ENCODE assay signal across 1 cellular context in genomic region chr11:8870461-8871282, GRCh38.
A peak's percentile ranks its signal among the peaks of the same experiment; 100 is the strongest.
TF ChIP-seq lines count a peak whose summit lies in the region.

No MANE protein-coding gene starts in this region.

TF ChIP-seq in HEK293, 187 proteins besides CTCF, POLR2A, EP300 and RAD21 (continued from another document and continues in another):
- TF ChIP-seq PRDM2 (tag by site-specific recombination; IDR thresholded peaks at IDR 0.05; ENCODE audit: borderline replicate concordance) (no peak), ZNF596 (tag by site-specific recombination; IDR thresholded peaks at IDR 0.05) (no peak), KLF8 (tag by site-specific recombination; IDR thresholded peaks at IDR 0.05) (no peak), ZNF558 (tag by site-specific recombination; IDR thresholded peaks at IDR 0.05) (no peak), PRDM6 (tag by site-specific recombination; IDR thresholded peaks at IDR 0.05) (no peak), ZNF350 (tag by site-specific recombination; IDR thresholded peaks at IDR 0.05) (no peak), ZBTB20 (tag by site-specific recombination; IDR thresholded peaks at IDR 0.05) (peak; percentile 75), ZXDB (tag by site-specific recombination; IDR thresholded peaks at IDR 0.05) (peak; percentile 40; the same call in 1 of the 2 replicates), SP3 (tag by site-specific recombination; IDR thresholded peaks at IDR 0.05) (peak; percentile 10; the same call in 1 of the 2 replicates), ZNF529 (tag by site-specific recombination; IDR thresholded peaks at IDR 0.05; ENCODE audit: insufficient replicate concordance) (no peak), ZFP69B (tag by site-specific recombination; IDR thresholded peaks at IDR 0.05) (peak; percentile 63; the same call in 1 of the 2 replicates), ZFHX2 (tag by site-specific recombination; conservative IDR thresholded peaks at IDR 0.05) (peak; percentile 27; the same call in 1 of the 2 replicates), ZNF138 (tag by site-specific recombination; IDR thresholded peaks at IDR 0.05; ENCODE audit: borderline replicate concordance) (no peak), TSHZ1 (tag by site-specific recombination; IDR thresholded peaks at IDR 0.05; ENCODE audit: borderline replicate concordance) (no peak), IKZF3 (tag by site-specific recombination; IDR thresholded peaks at IDR 0.05) (peak; percentile 46; the same call in 1 of the 2 replicates), ZBTB1 (tag by site-specific recombination; IDR thresholded peaks at IDR 0.05) (no peak), ZNF629 (tag by site-specific recombination; IDR thresholded peaks at IDR 0.05) (peak; percentile 24; the same call in 1 of the 2 replicates), GLIS2 (tag by site-specific recombination; IDR thresholded peaks at IDR 0.05) (peak; percentile 86), SP2 (tag by site-specific recombination; IDR thresholded peaks at IDR 0.05) (peak; percentile 45), ZBTB26 (tag by site-specific recombination; optimal IDR thresholded peaks at IDR 0.05) (peak; percentile 95), ZSCAN30 (tag by site-specific recombination; IDR thresholded peaks at IDR 0.05) (peak; percentile 11; the same call in 1 of the 2 replicates), SCRT2 (tag by site-specific recombination; IDR thresholded peaks at IDR 0.05) (peak; percentile 83), ZNF433 (tag by site-specific recombination; IDR thresholded peaks at IDR 0.05; ENCODE audit: low read depth) (no peak), ZNF692 (tag by site-specific recombination; IDR thresholded peaks at IDR 0.05) (peak; percentile 87), ZNF335 (tag by site-specific recombination; conservative IDR thresholded peaks at IDR 0.05) (peak; percentile 81), ZNF548 (tag by site-specific recombination; IDR thresholded peaks at IDR 0.05) (no peak), ZBTB8A (tag by site-specific recombination; IDR thresholded peaks at IDR 0.05) (peak; percentile 25; the same call in 1 of the 2 replicates), ZNF2 (tag by site-specific recombination; IDR thresholded peaks at IDR 0.05) (peak; percentile 83), ZNF639 (tag by site-specific recombination; IDR thresholded peaks at IDR 0.05) (no peak), ZNF580 (tag by site-specific recombination; IDR thresholded peaks at IDR 0.05) (no peak), ZNF76 (tag by site-specific recombination; IDR thresholded peaks at IDR 0.05; ENCODE audit: borderline replicate concordance, low read depth) (no peak), ZNF366 (tag by site-specific recombination; conservative IDR thresholded peaks at IDR 0.05) (no peak), GLIS1 (tag by site-specific recombination; IDR thresholded peaks at IDR 0.05) (peak; percentile 81), ZEB2 (tag by site-specific recombination; IDR thresholded peaks at IDR 0.05) (peak; percentile 46), ZNF610 (tag by site-specific recombination; IDR thresholded peaks at IDR 0.05; ENCODE audit: borderline replicate concordance) (no peak), ZSCAN23 (tag by site-specific recombination; IDR thresholded peaks at IDR 0.05) (no peak), SP7 (tag by site-specific recombination; IDR thresholded peaks at IDR 0.05) (peak; percentile 46; the same call in 1 of the 2 replicates), AEBP2 (tag by site-specific recombination; IDR thresholded peaks at IDR 0.05; ENCODE audit: borderline replicate concordance) (no peak), ZSCAN4 (tag by site-specific recombination; IDR thresholded peaks at IDR 0.05) (peak; percentile 88), ZNF423 (tag by site-specific recombination; IDR thresholded peaks at IDR 0.05) (no peak), ZNF560 (tag by site-specific recombination; IDR thresholded peaks at IDR 0.05; ENCODE audit: borderline replicate concordance) (no peak), ZFP37 (tag by site-specific recombination; IDR thresholded peaks at IDR 0.05) (no peak)
